1 cellular context compared by ENCODE assay signal in genomic region chr1:205326812-205327466, GRCh38.
TF ChIP-seq lines count a peak whose summit lies in the region.

No MANE protein-coding gene starts in this region.

TF ChIP-seq in K562, 482 proteins besides CTCF, POLR2A, EP300 and RAD21 (continued from another document and continues in another):
- TF ChIP-seq, protein P1, sequence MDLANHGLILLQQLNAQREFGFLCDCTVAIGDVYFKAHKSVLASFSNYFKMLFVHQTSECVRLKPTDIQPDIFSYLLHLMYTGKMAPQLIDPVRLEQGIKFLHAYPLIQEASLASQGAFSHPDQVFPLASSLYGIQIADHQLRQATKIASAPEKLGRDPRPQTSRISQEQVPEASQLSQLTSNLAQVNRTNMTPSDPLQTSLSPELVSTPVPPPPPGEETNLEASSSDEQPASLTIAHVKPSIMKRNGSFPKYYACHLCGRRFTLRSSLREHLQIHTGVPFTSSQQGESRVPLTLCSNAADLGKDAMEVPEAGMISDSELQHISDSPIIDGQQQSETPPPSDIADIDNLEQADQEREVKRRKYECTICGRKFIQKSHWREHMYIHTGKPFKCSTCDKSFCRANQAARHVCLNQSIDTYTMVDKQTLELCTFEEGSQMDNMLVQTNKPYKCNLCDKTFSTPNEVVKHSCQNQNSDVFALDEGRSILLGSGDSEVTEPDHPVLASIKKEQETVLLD (IDR thresholded peaks at IDR 0.05): no peak
- TF ChIP-seq ZNF507 (tag; conservative IDR thresholded peaks at IDR 0.05): no peak
- no peak for TF ChIP-seq ARHGAP35 (IDR thresholded peaks at IDR 0.05; ENCODE audit: partially characterized antibody)
- TF ChIP-seq CBX5 (IDR thresholded peaks at IDR 0.05; ENCODE audit: borderline replicate concordance, low read depth): no peak
- peak; percentile 53; the same call in 1 of the 2 replicates for TF ChIP-seq GABPA (tag; conservative IDR thresholded peaks at IDR 0.05; ENCODE audit: low read depth)
- TF ChIP-seq ZNF318 (IDR thresholded peaks at IDR 0.05; ENCODE audit: borderline replicate concordance in 1 of 2, low read depth in 1 of 2): no peak
- no peak for TF ChIP-seq HNRNPK (IDR thresholded peaks at IDR 0.05; ENCODE audit: low read depth, low read length, poor library complexity, severe bottlenecking)
- peak; percentile 44; the same call in 1 of the 2 replicates for TF ChIP-seq ZNF589 (CRISPR knock-in tag; IDR thresholded peaks at IDR 0.05; ENCODE audit: low read depth)
- peak; percentile 67; the same call in 1 of the 2 replicates for TF ChIP-seq CTBP1 (IDR thresholded peaks at IDR 0.05; ENCODE audit: borderline replicate concordance)
- no peak for TF ChIP-seq ZNF23 (CRISPR knock-in tag; IDR thresholded peaks at IDR 0.05)
- TF ChIP-seq, protein P2, sequence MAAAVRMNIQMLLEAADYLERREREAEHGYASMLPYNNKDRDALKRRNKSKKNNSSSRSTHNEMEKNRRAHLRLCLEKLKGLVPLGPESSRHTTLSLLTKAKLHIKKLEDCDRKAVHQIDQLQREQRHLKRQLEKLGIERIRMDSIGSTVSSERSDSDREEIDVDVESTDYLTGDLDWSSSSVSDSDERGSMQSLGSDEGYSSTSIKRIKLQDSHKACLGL (CRISPR knock-in tag; IDR thresholded peaks at IDR 0.05; ENCODE audit: borderline replicate concordance, poor library complexity, severe bottlenecking): no peak
- TF ChIP-seq CBX8 (IDR thresholded peaks at IDR 0.05; ENCODE audit: borderline replicate concordance, extremely low read depth, low read depth, low read length, poor library complexity, severe bottlenecking): no peak
- TF ChIP-seq LARP7 (IDR thresholded peaks at IDR 0.05): no peak
- TF ChIP-seq ZEB2 (IDR thresholded peaks at IDR 0.05): no peak
- 0 out of 2 replicates have a peak, but pooled peaks have one; percentile 25 for TF ChIP-seq FOXP1 (CRISPR knock-in tag; IDR thresholded peaks at IDR 0.05)
- TF ChIP-seq ZNF253 (CRISPR knock-in tag; conservative IDR thresholded peaks at IDR 0.05): no peak
- TF ChIP-seq MEIS2 (IDR thresholded peaks at IDR 0.05; ENCODE audit: partially characterized antibody): no peak
- TF ChIP-seq DMBX1 (CRISPR knock-in tag; IDR thresholded peaks at IDR 0.05; ENCODE audit: borderline replicate concordance): 0 out of 2 replicates have a peak, but pooled peaks have one; percentile 61
- TF ChIP-seq ZNF696 (CRISPR knock-in tag; conservative IDR thresholded peaks at IDR 0.05): no peak
- no peak for TF ChIP-seq MBD1 (CRISPR knock-in tag; IDR thresholded peaks at IDR 0.05)
- TF ChIP-seq ETV6 (IDR thresholded peaks at IDR 0.05; ENCODE audit: borderline replicate concordance in 1 of 2, low read depth in 2 of 2, low read length in 1 of 2): no peak
- no peak for TF ChIP-seq ETV6 (CRISPR knock-in tag; IDR thresholded peaks at IDR 0.05; ENCODE audit: borderline replicate concordance)
- no peak for TF ChIP-seq CHD7 (IDR thresholded peaks at IDR 0.05; ENCODE audit: low read depth, low read length)
- TF ChIP-seq MCM7 (IDR thresholded peaks at IDR 0.05): no peak
- TF ChIP-seq NFXL1 (CRISPR knock-in tag; IDR thresholded peaks at IDR 0.05): no peak
- TF ChIP-seq STAT5A (IDR thresholded peaks at IDR 0.05; ENCODE audit: borderline replicate concordance, low read length): no peak
- no peak for TF ChIP-seq ZNF274 (IDR thresholded peaks at IDR 0.05; ENCODE audit: borderline replicate concordance, low read depth, low read length)
- TF ChIP-seq PTBP1 (IDR thresholded peaks at IDR 0.05; ENCODE audit: low read depth, low read length): no peak
- no peak for TF ChIP-seq CBX1 (IDR thresholded peaks at IDR 0.05; ENCODE audit: low read depth)
- TF ChIP-seq ZNF384 (IDR thresholded peaks at IDR 0.05; ENCODE audit: low read depth, low read length): no peak
- TF ChIP-seq RFX7 (CRISPR knock-in tag; IDR thresholded peaks at IDR 0.05): no peak
- no peak for TF ChIP-seq THAP7 (CRISPR knock-in tag; IDR thresholded peaks at IDR 0.05)
- TF ChIP-seq ZNF212 (CRISPR knock-in tag; IDR thresholded peaks at IDR 0.05): no peak
- TF ChIP-seq, protein P3, sequence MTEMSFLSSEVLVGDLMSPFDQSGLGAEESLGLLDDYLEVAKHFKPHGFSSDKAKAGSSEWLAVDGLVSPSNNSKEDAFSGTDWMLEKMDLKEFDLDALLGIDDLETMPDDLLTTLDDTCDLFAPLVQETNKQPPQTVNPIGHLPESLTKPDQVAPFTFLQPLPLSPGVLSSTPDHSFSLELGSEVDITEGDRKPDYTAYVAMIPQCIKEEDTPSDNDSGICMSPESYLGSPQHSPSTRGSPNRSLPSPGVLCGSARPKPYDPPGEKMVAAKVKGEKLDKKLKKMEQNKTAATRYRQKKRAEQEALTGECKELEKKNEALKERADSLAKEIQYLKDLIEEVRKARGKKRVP (CRISPR knock-in tag; IDR thresholded peaks at IDR 0.05): peak; percentile 45; the same call in 1 of the 2 replicates
